Comparison of ENCODE assay signal across 17 cellular contexts in genomic region chr4:168648494-168648893, GRCh38.
"Had no signal": no experiment of that assay in that cellular context is flagged by ENCODE, and none has a peak within 500 bp of the region (broad histone marks: within the 10 kb centered on the region; RNA-seq: fewer than 3 reads in every experiment).

No MANE protein-coding gene starts in this region.

- DNase-seq: activated CD4-positive, alpha-beta T cell treated with anti-CD3 and anti-CD28 coated beads, Interleukin-2, amount 10 ng/mL, durations not matched to agents 24 days and 14 days; activated CD8-positive, alpha-beta T cell treated with anti-CD3 and anti-CD28 coated beads, Interleukin-2, amount 10 ng/mL, durations not matched to agents 7 days and 5 days; activated effector memory CD4-positive, alpha-beta T cell treated with Interleukin-2 at 50 U/mL for 16 hours; activated naive CD4-positive, alpha-beta T cell treated with anti-CD3 and anti-CD28 coated beads, Interleukin-2, amount 10 ng/mL, durations not matched to agents 7 days and 5 days; activated T-cell treated with anti-CD3 and anti-CD28 coated beads, Interleukin-2, amount 50 U/mL, for 4 hours; effector memory CD4-positive, alpha-beta T cell; left cardiac atrium; nephron progenitor cell; nucleus accumbens; stimulated activated CD4-positive, alpha-beta T cell treated with anti-CD3 and anti-CD28 coated beads, Interleukin-4, amount 100 ng/mL, for 4 hours; stimulated activated naive B cell treated with anti-CD40 and anti-IgM and Interleukin-4, amounts not matched to agents 10 μg/mL and 1 μg/mL and 100 μg/mL, for 72 hours; thyroid gland had no signal

- H3K4me1 ChIP-seq: prostate gland had no signal

- H3K27me3 ChIP-seq: ascending aorta, right atrium auricular region, thyroid gland had no signal

- ATAC-seq: activated CD8-positive, alpha-beta T cell treated with anti-CD3 and anti-CD28 coated beads, Interleukin-2, amount 10 ng/mL, durations not matched to agents 7 days and 5 days; activated T-cell treated with anti-CD3 and anti-CD28 coated beads, Interleukin-2, amount 50 U/mL, for 4 hours; stimulated activated naive B cell treated with anti-CD40 and anti-IgM and Interleukin-4, amounts not matched to agents 10 μg/mL and 1 μg/mL and 100 μg/mL, for 72 hours had no signal

- H3K4me3 Mint-ChIP-seq: activated CD4-positive, alpha-beta T cell treated with anti-CD3 and anti-CD28 coated beads, Interleukin-2, amount 10 ng/mL, durations not matched to agents 24 days and 14 days; activated CD8-positive, alpha-beta T cell treated with anti-CD3 and anti-CD28 coated beads, Interleukin-2, amount 10 ng/mL, durations not matched to agents 7 days and 5 days; activated naive CD4-positive, alpha-beta T cell treated with anti-CD3 and anti-CD28 coated beads, Interleukin-2, amount 10 ng/mL, durations not matched to agents 7 days and 5 days; activated T-cell treated with anti-CD3 and anti-CD28 coated beads, Interleukin-2, amount 50 U/mL, for 4 hours; dendritic cell treated with granulocyte-macrophage colony-stimulating factor and Interleukin-4, amounts not matched to agents 40 ng/mL and 50 ng/mL, for 4 days; nephron progenitor cell; stimulated activated naive B cell treated with anti-CD40 and anti-IgM and Interleukin-4, amounts not matched to agents 10 μg/mL and 1 μg/mL and 100 μg/mL, for 72 hours; T-helper 1 cell treated with Interleukin-12 subunit alpha and Interleukin-12 subunit beta and Interleukin-4 antibody, amounts not matched to agents 30 μg/mL and 1 μg/mL, for 36 hours had no signal

- H3K9me3 ChIP-seq: ascending aorta, prostate gland, right atrium auricular region, thyroid gland had no signal

- H3K9me3 Mint-ChIP-seq: activated CD4-positive, alpha-beta T cell treated with anti-CD3 and anti-CD28 coated beads, Interleukin-2, amount 10 ng/mL, durations not matched to agents 24 days and 14 days; activated naive CD4-positive, alpha-beta T cell treated with anti-CD3 and anti-CD28 coated beads, Interleukin-2, amount 10 ng/mL, durations not matched to agents 7 days and 5 days; activated T-cell treated with anti-CD3 and anti-CD28 coated beads, Interleukin-2, amount 50 U/mL, for 4 hours; dendritic cell treated with granulocyte-macrophage colony-stimulating factor and Interleukin-4, amounts not matched to agents 40 ng/mL and 50 ng/mL, for 4 days; nephron progenitor cell; stimulated activated naive B cell treated with anti-CD40 and anti-IgM and Interleukin-4, amounts not matched to agents 10 μg/mL and 1 μg/mL and 100 μg/mL, for 72 hours; T-helper 1 cell treated with Interleukin-12 subunit alpha and Interleukin-12 subunit beta and Interleukin-4 antibody, amounts not matched to agents 30 μg/mL and 1 μg/mL, for 36 hours had no signal

- H3K36me3 ChIP-seq: ascending aorta, prostate gland, right atrium auricular region, thyroid gland had no signal

- H3K27ac Mint-ChIP-seq: activated CD4-positive, alpha-beta T cell treated with anti-CD3 and anti-CD28 coated beads, Interleukin-2, amount 10 ng/mL, durations not matched to agents 24 days and 14 days; activated CD8-positive, alpha-beta T cell treated with anti-CD3 and anti-CD28 coated beads, Interleukin-2, amount 10 ng/mL, durations not matched to agents 7 days and 5 days; activated naive CD4-positive, alpha-beta T cell treated with anti-CD3 and anti-CD28 coated beads, Interleukin-2, amount 10 ng/mL, durations not matched to agents 7 days and 5 days; dendritic cell treated with granulocyte-macrophage colony-stimulating factor and Interleukin-4, amounts not matched to agents 40 ng/mL and 50 ng/mL, for 4 days; stimulated activated naive B cell treated with anti-CD40 and anti-IgM and Interleukin-4, amounts not matched to agents 10 μg/mL and 1 μg/mL and 100 μg/mL, for 72 hours; T-helper 1 cell treated with Interleukin-12 subunit alpha and Interleukin-12 subunit beta and Interleukin-4 antibody, amounts not matched to agents 30 μg/mL and 1 μg/mL, for 36 hours had no signal

- H3K36me3 Mint-ChIP-seq: activated naive CD4-positive, alpha-beta T cell treated with anti-CD3 and anti-CD28 coated beads, Interleukin-2, amount 10 ng/mL, durations not matched to agents 7 days and 5 days; stimulated activated naive B cell treated with anti-CD40 and anti-IgM and Interleukin-4, amounts not matched to agents 10 μg/mL and 1 μg/mL and 100 μg/mL, for 72 hours had no signal

- H3K4me3 ChIP-seq: ascending aorta, prostate gland, right atrium auricular region, thyroid gland had no signal

- H3K27ac ChIP-seq: ascending aorta, prostate gland had no signal

- H3K4me1 Mint-ChIP-seq: activated naive CD4-positive, alpha-beta T cell treated with anti-CD3 and anti-CD28 coated beads, Interleukin-2, amount 10 ng/mL, durations not matched to agents 7 days and 5 days; stimulated activated naive B cell treated with anti-CD40 and anti-IgM and Interleukin-4, amounts not matched to agents 10 μg/mL and 1 μg/mL and 100 μg/mL, for 72 hours had no signal
